ENCODE assay signal across 33 cellular contexts in the genomic region with DNA sequence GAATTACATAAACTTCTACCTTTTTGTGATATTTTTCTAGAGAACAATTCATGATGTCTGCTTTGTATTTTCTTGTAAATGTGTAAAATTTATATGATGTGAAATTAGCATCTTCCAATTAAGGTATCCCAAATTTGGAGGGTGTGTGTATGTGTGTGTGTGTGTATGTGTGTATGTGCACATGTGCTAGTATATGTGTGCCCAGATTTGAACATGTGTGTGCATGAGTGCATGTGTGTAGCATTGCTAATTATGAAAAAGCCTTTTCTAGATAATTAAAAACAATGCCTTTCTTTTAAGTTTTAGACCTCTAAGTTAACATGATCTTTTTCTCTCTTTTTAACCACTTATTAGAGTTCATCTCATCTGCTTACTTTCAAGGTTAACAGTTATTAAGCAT.
"Had no signal": no experiment of that assay in that cellular context is flagged by ENCODE, and none has a peak within 500 bp of the region (broad histone marks: within the 10 kb centered on the region; RNA-seq: fewer than 3 reads in every experiment).

No MANE protein-coding gene starts in this region.

- H3K36me3 ChIP-seq: MG63 had no signal

- H3K9me3 ChIP-seq: MG63 had no signal

- DNase-seq: Karpas-422, Kasumi-1, MG63, MM.1S, MV-4-11, NCI-H1048, NCI-H1092, NCI-H1092 treated with DMSO at 0.1 percent for 48 hours, NCI-H1105, NCI-H1105 treated with DMSO at 0.1 percent for 48 hours, NCI-H1417, NCI-H1417 treated with DMSO at 0.1 percent for 48 hours, NCI-H1436, NCI-H1436 treated with DMSO at 0.1 percent for 48 hours, NCI-H146, NCI-H1694, NCI-H187, NCI-H187 treated with DMSO at 0.1 percent for 48 hours, NCI-H1930, NCI-H2029, NCI-H2029 treated with DMSO at 0.1 percent for 48 hours, NCI-H2081, NCI-H2081 treated with DMSO at 0.1 percent for 48 hours, NCI-H2107, NCI-H2171, NCI-H2171 treated with DMSO at 0.1 percent for 48 hours, NCI-H2227 treated with DMSO at 0.1 percent for 48 hours, NCI-H226, NCI-H345, NCI-H446, NCI-H446 treated with DMSO at 0.1 percent for 48 hours, NCI-H510A, NCI-H510A treated with DMSO at 0.1 percent for 48 hours had no signal

- H3K4me3 ChIP-seq: MG63 had no signal

- H3K27me3 ChIP-seq: MG63 had no signal
